ENCODE assay signal across 8 cellular contexts in the genomic region with DNA sequence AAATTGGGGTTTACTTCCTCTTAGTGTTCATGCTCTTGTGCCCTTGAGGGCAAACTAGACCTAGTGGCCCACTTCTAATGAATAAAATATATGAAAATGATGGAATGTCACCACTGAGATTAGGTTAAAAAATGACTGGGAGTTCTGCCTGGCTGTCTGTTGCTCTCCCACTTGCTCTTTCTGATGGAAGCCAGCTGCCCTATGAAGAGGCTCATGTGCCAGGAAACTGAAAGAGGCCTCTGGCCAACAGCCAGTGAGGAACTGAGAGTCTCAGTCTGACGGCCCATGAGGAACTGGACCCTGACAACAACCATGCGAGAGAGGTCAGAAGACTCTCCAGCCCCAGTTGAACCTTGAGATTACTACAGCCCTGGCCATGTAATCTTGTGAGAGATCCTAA.
DNase-seq lines count a peak whose midpoint lies in the region; ATAC-seq, FAIRE-seq and TF ChIP-seq lines count a peak whose summit lies in the region.

No MANE protein-coding gene starts in this region.

- H3K36me3 ChIP-seq in right atrium auricular region (no peaks in the 10 kb centered on the region), upper lobe of right lung (no peaks in the 10 kb centered on the region)

- H3K9me3 ChIP-seq in right atrium auricular region (no peaks in the 10 kb centered on the region), upper lobe of right lung (no peaks in the 10 kb centered on the region)

- DNase-seq in GM18507 (ENCODE audit: extremely low spot score, insufficient read length, low read depth) (peak; percentile 42), H4 (ENCODE audit: low spot score) (peak; percentile 4), NCI-H69 (lab: John Stamatoyannopoulos, UW) (peak; percentile 5), right atrium auricular region (ENCODE audit: low spot score) (peak; percentile 83), upper lobe of right lung (peak; percentile 69), COLO829 (ENCODE audit: low spot score) (no peak), retina (no peak)
- no peak for DNase-seq in activated naive CD4-positive, alpha-beta T cell treated with anti-CD3 and anti-CD28 coated beads, Interleukin-2, amount 10 ng/mL, durations not matched to agents 7 days and 5 days

- H3K4me3 Mint-ChIP-seq in activated naive CD4-positive, alpha-beta T cell treated with anti-CD3 and anti-CD28 coated beads, Interleukin-2, amount 10 ng/mL, durations not matched to agents 7 days and 5 days: no peak overlapping the region

- H3K27ac ChIP-seq in right atrium auricular region (no peak overlapping the region), upper lobe of right lung (no peak overlapping the region)

- no peak overlapping the region for H3K4me3 ChIP-seq in right atrium auricular region
- no peak overlapping the region for H3K4me3 ChIP-seq in upper lobe of right lung

- peak; percentile 97 for ATAC-seq in upper lobe of right lung

- peaks cover 4% of the 10 kb centered on the region for H3K27me3 Mint-ChIP-seq in activated naive CD4-positive, alpha-beta T cell treated with anti-CD3 and anti-CD28 coated beads, Interleukin-2, amount 10 ng/mL, durations not matched to agents 7 days and 5 days

- H3K27me3 ChIP-seq in right atrium auricular region: no peaks in the 10 kb centered on the region
- H3K27me3 ChIP-seq in upper lobe of right lung: no peaks in the 10 kb centered on the region

- CTCF ChIA-PET in activated naive CD4-positive, alpha-beta T cell treated with anti-CD3 and anti-CD28 coated beads, Interleukin-2, amount 10 ng/mL, durations not matched to agents 7 days and 5 days (lab: Charles Lee): no interaction called here

- H3K36me3 Mint-ChIP-seq in activated naive CD4-positive, alpha-beta T cell treated with anti-CD3 and anti-CD28 coated beads, Interleukin-2, amount 10 ng/mL, durations not matched to agents 7 days and 5 days: no peaks in the 10 kb centered on the region

- no peak overlapping the region for H3K27ac Mint-ChIP-seq in activated naive CD4-positive, alpha-beta T cell treated with anti-CD3 and anti-CD28 coated beads, Interleukin-2, amount 10 ng/mL, durations not matched to agents 7 days and 5 days

- peaks cover 0 to 12% of the 10 kb centered on the region in 2 donors for H3K4me1 ChIP-seq in right atrium auricular region
- H3K4me1 ChIP-seq in upper lobe of right lung: peaks cover 8% of the 10 kb centered on the region

- no peaks in the 10 kb centered on the region for H3K9me3 Mint-ChIP-seq in activated naive CD4-positive, alpha-beta T cell treated with anti-CD3 and anti-CD28 coated beads, Interleukin-2, amount 10 ng/mL, durations not matched to agents 7 days and 5 days

- FAIRE-seq in GM18507 (lab: Jason Lieb, UNC): peak; percentile 99

- intact Hi-C loops in upper lobe of right lung (cut with DNase I): no loop called here

- H3K4me1 Mint-ChIP-seq in activated naive CD4-positive, alpha-beta T cell treated with anti-CD3 and anti-CD28 coated beads, Interleukin-2, amount 10 ng/mL, durations not matched to agents 7 days and 5 days: no peaks in the 10 kb centered on the region

- TF ChIP-seq CTCF in right atrium auricular region (IDR thresholded peaks at IDR 0.05) (no peak), upper lobe of right lung (IDR thresholded peaks at IDR 0.05) (no peak)

Comparison
In these comparisons a context has a peak if more than half of its experiments do, and no peak if none do; other contexts are left out.
1. DNase-seq: peak in GM18507 (single experiment), H4 (single experiment), NCI-H69 (single experiment), right atrium auricular region (single experiment) and upper lobe of right lung (single experiment); none in activated naive CD4-positive, alpha-beta T cell treated with anti-CD3 and anti-CD28 coated beads, Interleukin-2, amount 10 ng/mL, durations not matched to agents 7 days and 5 days (single experiment), COLO829 (single experiment) and retina (single experiment).